ENCODE assay signal across 1 cellular context in the genomic region with DNA sequence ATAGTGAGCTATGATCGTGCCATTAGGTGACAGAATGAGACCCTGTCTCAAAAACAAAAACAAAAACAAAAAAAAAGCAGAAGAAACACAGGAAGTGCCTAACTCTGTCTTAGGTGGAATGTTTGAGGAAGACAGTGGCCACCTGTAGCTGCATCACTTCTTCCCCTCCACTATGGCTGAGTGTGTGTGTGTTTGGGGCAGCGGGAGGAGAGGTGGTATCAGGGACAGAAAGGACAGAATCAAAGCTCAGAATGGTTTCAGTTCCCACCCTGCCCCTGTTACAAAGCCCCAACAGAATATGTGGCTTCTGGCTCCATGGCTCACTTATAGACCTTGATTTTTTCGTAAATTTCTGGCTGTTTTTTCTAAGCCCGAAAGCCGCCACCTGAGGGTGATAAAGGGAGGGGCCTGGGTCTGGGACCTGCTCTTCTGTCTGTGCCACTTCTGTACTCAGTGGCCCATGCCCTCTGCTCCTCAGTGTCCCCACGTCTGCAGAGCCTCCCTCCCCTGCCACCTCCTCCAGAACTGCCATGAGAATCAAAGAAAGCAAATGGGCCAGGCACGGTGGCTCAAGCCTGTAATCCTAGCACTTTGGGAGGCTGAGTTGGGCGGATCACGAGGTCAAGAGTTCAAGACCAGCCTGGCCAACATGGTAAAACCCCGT.
TF ChIP-seq lines count a peak whose summit lies in the region.

No MANE protein-coding gene starts in this region.

TF ChIP-seq in K562, 482 proteins besides CTCF, POLR2A, EP300 and RAD21:
- TF ChIP-seq, protein P1, sequence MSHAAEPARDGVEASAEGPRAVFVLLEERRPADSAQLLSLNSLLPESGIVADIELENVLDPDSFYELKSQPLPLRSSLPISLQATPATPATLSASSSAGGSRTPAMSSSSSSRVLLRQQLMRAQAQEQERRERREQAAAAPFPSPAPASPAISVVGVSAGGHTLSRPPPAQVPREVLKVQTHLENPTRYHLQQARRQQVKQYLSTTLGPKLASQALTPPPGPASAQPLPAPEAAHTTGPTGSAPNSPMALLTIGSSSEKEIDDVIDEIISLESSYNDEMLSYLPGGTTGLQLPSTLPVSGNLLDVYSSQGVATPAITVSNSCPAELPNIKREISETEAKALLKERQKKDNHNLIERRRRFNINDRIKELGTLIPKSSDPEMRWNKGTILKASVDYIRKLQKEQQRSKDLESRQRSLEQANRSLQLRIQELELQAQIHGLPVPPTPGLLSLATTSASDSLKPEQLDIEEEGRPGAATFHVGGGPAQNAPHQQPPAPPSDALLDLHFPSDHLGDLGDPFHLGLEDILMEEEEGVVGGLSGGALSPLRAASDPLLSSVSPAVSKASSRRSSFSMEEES (CRISPR knock-in tag; IDR thresholded peaks at IDR 0.05): 0 out of 2 replicates have a peak, but pooled peaks have one; percentile 2
- no peak for TF ChIP-seq TRIM28 (IDR thresholded peaks at IDR 0.05)
